8 cellular contexts compared by ENCODE assay signal in the genomic region with DNA sequence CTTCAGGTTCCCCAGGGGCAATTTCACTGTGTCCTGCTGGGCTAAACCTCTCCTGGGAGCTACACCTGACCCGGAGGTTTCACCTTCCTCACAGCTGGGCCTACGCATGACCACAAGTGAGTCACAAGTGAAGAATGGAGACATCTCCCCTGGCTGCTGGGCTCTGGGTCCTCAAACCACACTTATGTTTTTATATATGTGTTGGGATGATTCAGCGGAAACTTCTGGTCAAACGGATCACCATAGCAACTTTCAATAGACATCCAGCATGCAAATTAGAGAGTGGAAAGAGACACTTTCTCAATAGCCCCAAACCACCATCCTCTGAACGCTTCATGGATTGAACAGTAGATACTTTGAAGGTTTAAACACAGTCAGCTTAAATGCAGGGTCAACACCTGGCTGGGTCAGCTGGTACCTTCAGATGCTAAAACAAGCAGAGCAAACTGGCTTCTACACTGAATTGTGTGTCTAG. TPM values are rescaled to one million over a fixed set of nuclear protein-coding genes. Genes with fewer than 3 reads are reported as not detected.
DNase-seq lines count a peak whose midpoint lies in the region; ATAC-seq and TF ChIP-seq lines count a peak whose summit lies in the region.

No MANE protein-coding gene starts in this region.

- no peaks in the 10 kb centered on the region for H3K27me3 ChIP-seq in foreskin keratinocyte
- no peaks in the 10 kb centered on the region for H3K27me3 ChIP-seq in suprapubic skin

- H3K9me3 ChIP-seq in suprapubic skin, result no peaks in the 10 kb centered on the region

- ATAC-seq in GM18520 (IDR thresholded peaks at IDR 0.05; ENCODE audit: unreplicated experiment) (peak; percentile 85), HG02938 (IDR thresholded peaks at IDR 0.05; ENCODE audit: unreplicated experiment) (peak; percentile 95), foreskin keratinocyte (peak; percentile 96)

- no peak for TF ChIP-seq EP300 in suprapubic skin (IDR thresholded peaks at IDR 0.05)

- WGBS in suprapubic skin, result 86% methylated on average over 5 of the region's 5 CpGs

- no peaks in the 10 kb centered on the region for H3K4me1 ChIP-seq in foreskin keratinocyte
- H3K4me1 ChIP-seq in suprapubic skin, result peaks cover 18% of the 10 kb centered on the region

- no peak overlapping the region for H3K4me3 ChIP-seq in suprapubic skin

- TF ChIP-seq CTCF in foreskin keratinocyte (conservative IDR thresholded peaks at IDR 0.05) (no peak), GM10266 (IDR thresholded peaks at IDR 0.05; ENCODE audit: control insufficient read depth, insufficient read depth, low read depth, missing control alignments) (no peak), suprapubic skin (IDR thresholded peaks at IDR 0.05) (no peak)

- no peaks in the 10 kb centered on the region for H3K36me3 ChIP-seq in suprapubic skin

- H3K27ac ChIP-seq in foreskin keratinocyte (no peak overlapping the region), suprapubic skin (no peak overlapping the region)

- DNase-seq in T1000 (lab: John Stamatoyannopoulos, UW), result peak; percentile 19
- peak; percentile 85 to 93 for DNase-seq in foreskin keratinocyte
- no peak for DNase-seq in midbrain (lab: John Stamatoyannopoulos, UW)
- DNase-seq in GM10266 (ENCODE audit: extremely low spot score), result no peak
- no peak for DNase-seq in COLO829 (ENCODE audit: low spot score)
- DNase-seq in suprapubic skin (ENCODE audit: low spot score in 2 of 2), result no peak

- no peak for TF ChIP-seq POLR2A in suprapubic skin (IDR thresholded peaks at IDR 0.05)

RNA-seq across cellular contexts. Expression of a gene that starts 28.0 kb away (rescaled TPM):
- total RNA-seq in foreskin keratinocyte (0.81 and 2.9 TPM in 2 replicates), suprapubic skin (100 to 1,000 TPM in 3 of 4 donors, 10 to 100 TPM in 1; 83.6 to 135 (median 114) TPM)
- polyA plus RNA-seq in foreskin keratinocyte, result 0.38 and 1.1 TPM in 2 replicates

Comparison
In these comparisons a context has a peak if more than half of its experiments do, and no peak if none do; other contexts are left out.
1. DNase-seq: peak in T1000 (single experiment) and foreskin keratinocyte (2 of 2); none in midbrain (single experiment), GM10266 (single experiment), COLO829 (single experiment) and suprapubic skin (0 of 2).
2. RNA of a gene that starts 28.0 kb away (total RNA-seq): 83.6 to 135 TPM in suprapubic skin; 0.81 to 2.9 TPM in foreskin keratinocyte; every median in the first group is over 10 times any median in the second.
3. Peak in every context shown above with its lines, with median percentiles within 50 percentile points of each other: ATAC-seq.